10 cellular contexts compared by ENCODE assay signal in genomic region chr1:2239384-2239985, GRCh38. TPM values are rescaled to one million over a fixed set of nuclear protein-coding genes. Genes with fewer than 3 reads are reported as not detected.
DNase-seq lines count a peak whose midpoint lies in the region; ATAC-seq and TF ChIP-seq lines count a peak whose summit lies in the region.
"Had no signal": no experiment of that assay in that cellular context is flagged by ENCODE, and none has a peak within 500 bp of the region (broad histone marks: within the 10 kb centered on the region; RNA-seq: fewer than 3 reads in every experiment).

No MANE protein-coding gene starts in this region.

- ATAC-seq in activated T-helper 17 cell treated with anti-CD3 and anti-CD28 coated beads, Interleukin-2, amount 50 U/mL, for 72 hours (replicated peaks), result no peak
- ATAC-seq in left colon, result peak; percentile 12
- ATAC-seq in aorta (ENCODE audit: low FRiP score), result no peak
- ATAC-seq in HG03565 (IDR thresholded peaks at IDR 0.05; ENCODE audit: unreplicated experiment), result no peak

- H3K36me3 ChIP-seq in spleen (peaks cover 0 to 31% (median 3%) of the 10 kb centered on the region in 6 donors), aorta (ENCODE audit: control insufficient read depth in 1 of 2, insufficient read depth in 2 of 2, low read length in 1 of 2) (no peaks in the 10 kb centered on the region)

- no peak overlapping the region for H3K4me3 ChIP-seq in spleen
- no peak overlapping the region for H3K4me3 ChIP-seq in aorta (ENCODE audit: low read length in 2 of 2)

- H3K9me3 Mint-ChIP-seq in activated CD4-positive, alpha-beta T cell treated with anti-CD3 and anti-CD28 coated beads, Interleukin-2, amount 10 ng/mL, durations not matched to agents 24 days and 14 days, result no peaks in the 10 kb centered on the region
- no peaks in the 10 kb centered on the region for H3K9me3 Mint-ChIP-seq in activated T-helper 17 cell treated with anti-CD3 and anti-CD28 coated beads, Interleukin-2, amount 50 U/mL, for 72 hours

- intact Hi-C loops in activated CD4-positive, alpha-beta T cell treated with anti-CD3 and anti-CD28 coated beads, Interleukin-2, amount 10 ng/mL, durations not matched to agents 24 days and 14 days (cut with micrococcal nuclease), result no loop called here
- intact Hi-C loops in left colon (cut with DNase I, micrococcal nuclease) (no loop called here), spleen (cut with DNase I; ENCODE audit: low total_unique reads) (loop anchor here (10.0 kb wide), 1 partner anchor 55 kb away; no protein-coding TSS in a partner anchor), aorta (cut with DNase I) (loop anchor here in 1 of 2 donors (5.0 kb wide), 1 partner anchor 42 kb away; no protein-coding TSS in a partner anchor)

- H3K27me3 Mint-ChIP-seq in activated CD4-positive, alpha-beta T cell treated with anti-CD3 and anti-CD28 coated beads, Interleukin-2, amount 10 ng/mL, durations not matched to agents 24 days and 14 days, result no peaks in the 10 kb centered on the region
- no peaks in the 10 kb centered on the region for H3K27me3 Mint-ChIP-seq in activated T-helper 17 cell treated with anti-CD3 and anti-CD28 coated beads, Interleukin-2, amount 50 U/mL, for 72 hours

- H3K27me3 ChIP-seq in spleen (replicated peaks in 1 of 7) (no peaks in the 10 kb centered on the region), aorta (ENCODE audit: control insufficient read depth in 1 of 2, insufficient read depth in 2 of 2, low read length in 1 of 2) (no peaks in the 10 kb centered on the region)
- H3K27me3 ChIP-seq: brain microvascular endothelial cell had no signal

- no peaks in the 10 kb centered on the region for H3K9me3 ChIP-seq in spleen
- no peaks in the 10 kb centered on the region for H3K9me3 ChIP-seq in aorta (ENCODE audit: control insufficient read depth, low read length)

- H3K4me1 ChIP-seq in spleen, result peaks cover 73 to 100% (median 94%) of the 10 kb centered on the region in 6 donors
- H3K4me1 ChIP-seq in aorta (ENCODE audit: control insufficient read depth in 1 of 2, insufficient read depth in 2 of 2, low read length in 2 of 2), result peaks cover 0 to 3% of the 10 kb centered on the region in 2 donors

- peaks cover 34% of the 10 kb centered on the region for H3K36me3 Mint-ChIP-seq in activated CD4-positive, alpha-beta T cell treated with anti-CD3 and anti-CD28 coated beads, Interleukin-2, amount 10 ng/mL, durations not matched to agents 24 days and 14 days (ENCODE audit: low read depth)
- H3K36me3 Mint-ChIP-seq in activated T-helper 17 cell treated with anti-CD3 and anti-CD28 coated beads, Interleukin-2, amount 50 U/mL, for 72 hours (ENCODE audit: low read depth), result peaks cover 61% of the 10 kb centered on the region

- 88 to 92% (median 91%) methylated on average over 25 to 30 of the region's 30 CpGs for WGBS in spleen, 5 donors
- WGBS in aorta, 2 donors, result 70 to 71% methylated on average over 30 of the region's 30 CpGs

- TF ChIP-seq CTCF in spleen (IDR thresholded peaks at IDR 0.05 in 8 of 11, conservative IDR thresholded peaks at IDR 0.05 in 3 of 11), result no peak

- H3K27ac ChIP-seq in spleen, result peak overlapping the region in 4 of 8 donors; percentile 6 to 54 (median 36)
- H3K27ac ChIP-seq in aorta (ENCODE audit: low read depth in 1 of 2, low read length in 2 of 2), result no peak overlapping the region
- H3K27ac ChIP-seq: brain microvascular endothelial cell had no signal

- peaks cover 54% of the 10 kb centered on the region for H3K4me1 Mint-ChIP-seq in activated CD4-positive, alpha-beta T cell treated with anti-CD3 and anti-CD28 coated beads, Interleukin-2, amount 10 ng/mL, durations not matched to agents 24 days and 14 days
- peaks cover 54% of the 10 kb centered on the region for H3K4me1 Mint-ChIP-seq in activated T-helper 17 cell treated with anti-CD3 and anti-CD28 coated beads, Interleukin-2, amount 50 U/mL, for 72 hours

- DNase-seq in activated CD4-positive, alpha-beta T cell treated with anti-CD3 and anti-CD28 coated beads, Interleukin-2, amount 10 ng/mL, durations not matched to agents 24 days and 14 days, result no peak
- DNase-seq in activated CD4-positive, alpha-beta T cell treated with anti-CD3 and anti-CD28 coated beads for 48 hours, result no peak
- DNase-seq in left colon (no peak), spleen (peak; percentile 69), aorta (no peak), hippocampal formation (lab: John Stamatoyannopoulos, UW) (no peak)
- DNase-seq: brain microvascular endothelial cell, NCI-H226 had no signal

- no peak for TF ChIP-seq POLR2A in spleen (IDR thresholded peaks at IDR 0.05)

- H3K27ac Mint-ChIP-seq in activated CD4-positive, alpha-beta T cell treated with anti-CD3 and anti-CD28 coated beads, Interleukin-2, amount 10 ng/mL, durations not matched to agents 24 days and 14 days, result no peak overlapping the region
- peak overlapping the region; percentile 79 for H3K27ac Mint-ChIP-seq in activated T-helper 17 cell treated with anti-CD3 and anti-CD28 coated beads, Interleukin-2, amount 50 U/mL, for 72 hours

- H3K4me3 Mint-ChIP-seq in activated CD4-positive, alpha-beta T cell treated with anti-CD3 and anti-CD28 coated beads, Interleukin-2, amount 10 ng/mL, durations not matched to agents 24 days and 14 days, result peak overlapping the region; percentile 40
- peak overlapping the region; percentile 61 for H3K4me3 Mint-ChIP-seq in activated T-helper 17 cell treated with anti-CD3 and anti-CD28 coated beads, Interleukin-2, amount 50 U/mL, for 72 hours

RNA-seq across cellular contexts. Expression of gene SKI, which starts 11.4 kb away (rescaled TPM):
- total RNA-seq in activated CD4-positive, alpha-beta T cell treated with anti-CD3 and anti-CD28 coated beads, Interleukin-2, amount 10 ng/mL, durations not matched to agents 24 days and 14 days, result 40.7 and 41.1 TPM in 2 replicates
- total RNA-seq in activated T-helper 17 cell treated with anti-CD3 and anti-CD28 coated beads, Interleukin-2, amount 50 U/mL, for 72 hours, result 10 to 100 TPM; 39.5 to 52.1 TPM
- total RNA-seq in left colon (10 to 100 TPM; 30.2 to 35.5 TPM), spleen (10 to 100 TPM; 47.4 to 100.0 (median 64.0) TPM), aorta (100 to 1,000 TPM; 114 to 129 TPM)
- polyA plus RNA-seq in spleen (10 to 100 TPM in 1 of 3 donors, 1 to 10 TPM in 2; 4.4 to 16.8 (median 6.5) TPM), aorta (10 to 100 TPM; 20.7 to 34.7 TPM)

RNA-seq across cellular contexts. Expression of gene FAAP20, which starts 44.9 kb away (rescaled TPM):
- 55.8 and 60.3 TPM in 2 replicates for total RNA-seq in activated CD4-positive, alpha-beta T cell treated with anti-CD3 and anti-CD28 coated beads, Interleukin-2, amount 10 ng/mL, durations not matched to agents 24 days and 14 days
- 10 to 100 TPM; 56.7 to 68.3 TPM for total RNA-seq in activated T-helper 17 cell treated with anti-CD3 and anti-CD28 coated beads, Interleukin-2, amount 50 U/mL, for 72 hours
- total RNA-seq in left colon (10 to 100 TPM; 28.5 to 32.6 TPM), spleen (10 to 100 TPM; 20.6 to 64.0 (median 46.6) TPM), aorta (10 to 100 TPM; 49.0 to 59.9 TPM)
- polyA plus RNA-seq in spleen (100 to 1,000 TPM in 1 of 3 donors, 10 to 100 TPM in 2; 66.8 to 113 (median 94.1) TPM), aorta (100 to 1,000 TPM in 1 of 2 donors, 10 to 100 TPM in 1; 61.2 to 124 TPM)
